ENCODE assay signal across 1 cellular context in the genomic region with DNA sequence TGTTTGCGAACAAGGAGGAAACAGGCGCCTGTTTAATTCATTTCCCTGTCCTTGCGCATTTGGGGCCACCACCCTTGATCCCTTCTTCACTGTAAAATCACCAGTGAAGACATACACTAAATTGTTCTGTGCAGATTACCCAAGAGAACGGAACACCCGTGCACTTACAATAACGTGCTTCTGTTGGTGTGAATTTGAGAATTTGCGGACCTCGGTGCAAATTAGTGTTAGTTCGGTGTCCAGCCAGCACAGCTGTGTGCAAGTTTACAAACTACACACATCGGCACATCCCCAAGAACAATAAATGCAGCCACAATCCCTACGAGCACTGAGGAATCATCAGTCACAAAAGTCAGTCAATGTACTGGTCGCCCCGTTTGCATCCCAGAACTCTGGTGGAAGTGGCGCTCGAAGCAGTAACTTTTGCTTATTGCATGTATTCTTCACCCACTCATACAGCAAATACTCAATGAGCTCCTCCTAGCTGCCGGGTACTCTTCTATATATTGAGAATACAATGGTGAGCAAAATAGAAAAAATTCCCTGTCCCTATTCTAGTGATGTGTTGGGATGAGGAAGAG.
TF ChIP-seq lines count a peak whose summit lies in the region.

No MANE protein-coding gene starts in this region.

TF ChIP-seq in K562, 482 proteins besides CTCF, POLR2A, EP300 and RAD21 (continued from another document and continues in another):
- TF ChIP-seq, protein P1, sequence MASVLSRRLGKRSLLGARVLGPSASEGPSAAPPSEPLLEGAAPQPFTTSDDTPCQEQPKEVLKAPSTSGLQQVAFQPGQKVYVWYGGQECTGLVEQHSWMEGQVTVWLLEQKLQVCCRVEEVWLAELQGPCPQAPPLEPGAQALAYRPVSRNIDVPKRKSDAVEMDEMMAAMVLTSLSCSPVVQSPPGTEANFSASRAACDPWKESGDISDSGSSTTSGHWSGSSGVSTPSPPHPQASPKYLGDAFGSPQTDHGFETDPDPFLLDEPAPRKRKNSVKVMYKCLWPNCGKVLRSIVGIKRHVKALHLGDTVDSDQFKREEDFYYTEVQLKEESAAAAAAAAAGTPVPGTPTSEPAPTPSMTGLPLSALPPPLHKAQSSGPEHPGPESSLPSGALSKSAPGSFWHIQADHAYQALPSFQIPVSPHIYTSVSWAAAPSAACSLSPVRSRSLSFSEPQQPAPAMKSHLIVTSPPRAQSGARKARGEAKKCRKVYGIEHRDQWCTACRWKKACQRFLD (CRISPR knock-in tag; IDR thresholded peaks at IDR 0.05): peak; percentile 30
- TF ChIP-seq ZNF830 (CRISPR knock-in tag; IDR thresholded peaks at IDR 0.05) (0 out of 2 replicates have a peak, but pooled peaks have one; percentile 26), FOXK1 (CRISPR knock-in tag; IDR thresholded peaks at IDR 0.05; ENCODE audit: borderline replicate concordance) (peak; percentile 90; the same call in 1 of the 2 replicates), PHF20 (IDR thresholded peaks at IDR 0.05; ENCODE audit: partially characterized antibody) (peak; percentile 20), ZBTB17 (CRISPR knock-in tag; IDR thresholded peaks at IDR 0.05) (no peak), HNRNPL (IDR thresholded peaks at IDR 0.05; ENCODE audit: low read depth, low read length) (no peak), NFE2 (IDR thresholded peaks at IDR 0.05; ENCODE audit: low read depth) (no peak), TBP (optimal IDR thresholded peaks at IDR 0.05; ENCODE audit: low read depth, low read length) (peak; percentile 22), EGR1 (conservative IDR thresholded peaks at IDR 0.05) (no peak), SAP30 (IDR thresholded peaks at IDR 0.05; ENCODE audit: borderline replicate concordance, insufficient read depth, low read depth, low read length, poor library complexity, severe bottlenecking) (peak; percentile 92), SOX6 (IDR thresholded peaks at IDR 0.05) (no peak), U2AF2 (optimal IDR thresholded peaks at IDR 0.05; ENCODE audit: low read depth, low read length) (no peak), SETDB1 (IDR thresholded peaks at IDR 0.05; ENCODE audit: low read length) (no peak), SMARCA4 (IDR thresholded peaks at IDR 0.05) (peak; percentile 30), U2AF1 (optimal IDR thresholded peaks at IDR 0.05; ENCODE audit: low read depth, low read length) (no peak), ZNF224 (CRISPR knock-in tag; IDR thresholded peaks at IDR 0.05) (0 out of 2 replicates have a peak, but pooled peaks have one; percentile 66), FOXM1 (IDR thresholded peaks at IDR 0.05; ENCODE audit: low read depth) (no peak), FOXM1 (CRISPR knock-in tag; IDR thresholded peaks at IDR 0.05; ENCODE audit: low read depth) (no peak), ZNF431 (CRISPR knock-in tag; IDR thresholded peaks at IDR 0.05) (0 out of 2 replicates have a peak, but pooled peaks have one; percentile 5), FOS (IDR thresholded peaks at IDR 0.05; ENCODE audit: extremely low read depth, insufficient read length) (no peak), ATF1 (CRISPR knock-in tag; IDR thresholded peaks at IDR 0.05) (no peak), ATF1 (tag; IDR thresholded peaks at IDR 0.05) (no peak), HNRNPLL (IDR thresholded peaks at IDR 0.05; ENCODE audit: low read depth, low read length, poor library complexity, severe bottlenecking) (peak; percentile 62), ZFPM2 (CRISPR knock-in tag; IDR thresholded peaks at IDR 0.05) (no peak)
- TF ChIP-seq, protein P2, sequence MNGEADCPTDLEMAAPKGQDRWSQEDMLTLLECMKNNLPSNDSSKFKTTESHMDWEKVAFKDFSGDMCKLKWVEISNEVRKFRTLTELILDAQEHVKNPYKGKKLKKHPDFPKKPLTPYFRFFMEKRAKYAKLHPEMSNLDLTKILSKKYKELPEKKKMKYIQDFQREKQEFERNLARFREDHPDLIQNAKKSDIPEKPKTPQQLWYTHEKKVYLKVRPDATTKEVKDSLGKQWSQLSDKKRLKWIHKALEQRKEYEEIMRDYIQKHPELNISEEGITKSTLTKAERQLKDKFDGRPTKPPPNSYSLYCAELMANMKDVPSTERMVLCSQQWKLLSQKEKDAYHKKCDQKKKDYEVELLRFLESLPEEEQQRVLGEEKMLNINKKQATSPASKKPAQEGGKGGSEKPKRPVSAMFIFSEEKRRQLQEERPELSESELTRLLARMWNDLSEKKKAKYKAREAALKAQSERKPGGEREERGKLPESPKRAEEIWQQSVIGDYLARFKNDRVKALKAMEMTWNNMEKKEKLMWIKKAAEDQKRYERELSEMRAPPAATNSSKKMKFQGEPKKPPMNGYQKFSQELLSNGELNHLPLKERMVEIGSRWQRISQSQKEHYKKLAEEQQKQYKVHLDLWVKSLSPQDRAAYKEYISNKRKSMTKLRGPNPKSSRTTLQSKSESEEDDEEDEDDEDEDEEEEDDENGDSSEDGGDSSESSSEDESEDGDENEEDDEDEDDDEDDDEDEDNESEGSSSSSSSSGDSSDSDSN (IDR thresholded peaks at IDR 0.05; ENCODE audit: borderline replicate concordance in 1 of 2, low read depth in 2 of 2, low read length in 2 of 2): 0 out of 4 replicates have a peak, but pooled peaks of 1 of the 2 experiments have one; percentile 28
- TF ChIP-seq, protein P3, sequence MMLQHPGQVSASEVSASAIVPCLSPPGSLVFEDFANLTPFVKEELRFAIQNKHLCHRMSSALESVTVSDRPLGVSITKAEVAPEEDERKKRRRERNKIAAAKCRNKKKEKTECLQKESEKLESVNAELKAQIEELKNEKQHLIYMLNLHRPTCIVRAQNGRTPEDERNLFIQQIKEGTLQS (IDR thresholded peaks at IDR 0.05): no peak
- TF ChIP-seq, protein P3 (CRISPR knock-in tag; conservative IDR thresholded peaks at IDR 0.05): peak; percentile 17
- TF ChIP-seq, protein P4, sequence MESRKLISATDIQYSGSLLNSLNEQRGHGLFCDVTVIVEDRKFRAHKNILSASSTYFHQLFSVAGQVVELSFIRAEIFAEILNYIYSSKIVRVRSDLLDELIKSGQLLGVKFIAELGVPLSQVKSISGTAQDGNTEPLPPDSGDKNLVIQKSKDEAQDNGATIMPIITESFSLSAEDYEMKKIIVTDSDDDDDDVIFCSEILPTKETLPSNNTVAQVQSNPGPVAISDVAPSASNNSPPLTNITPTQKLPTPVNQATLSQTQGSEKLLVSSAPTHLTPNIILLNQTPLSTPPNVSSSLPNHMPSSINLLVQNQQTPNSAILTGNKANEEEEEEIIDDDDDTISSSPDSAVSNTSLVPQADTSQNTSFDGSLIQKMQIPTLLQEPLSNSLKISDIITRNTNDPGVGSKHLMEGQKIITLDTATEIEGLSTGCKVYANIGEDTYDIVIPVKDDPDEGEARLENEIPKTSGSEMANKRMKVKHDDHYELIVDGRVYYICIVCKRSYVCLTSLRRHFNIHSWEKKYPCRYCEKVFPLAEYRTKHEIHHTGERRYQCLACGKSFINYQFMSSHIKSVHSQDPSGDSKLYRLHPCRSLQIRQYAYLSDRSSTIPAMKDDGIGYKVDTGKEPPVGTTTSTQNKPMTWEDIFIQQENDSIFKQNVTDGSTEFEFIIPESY (CRISPR knock-in tag; IDR thresholded peaks at IDR 0.05): 0 out of 2 replicates have a peak, but pooled peaks have one; percentile 37
- TF ChIP-seq, protein P5, sequence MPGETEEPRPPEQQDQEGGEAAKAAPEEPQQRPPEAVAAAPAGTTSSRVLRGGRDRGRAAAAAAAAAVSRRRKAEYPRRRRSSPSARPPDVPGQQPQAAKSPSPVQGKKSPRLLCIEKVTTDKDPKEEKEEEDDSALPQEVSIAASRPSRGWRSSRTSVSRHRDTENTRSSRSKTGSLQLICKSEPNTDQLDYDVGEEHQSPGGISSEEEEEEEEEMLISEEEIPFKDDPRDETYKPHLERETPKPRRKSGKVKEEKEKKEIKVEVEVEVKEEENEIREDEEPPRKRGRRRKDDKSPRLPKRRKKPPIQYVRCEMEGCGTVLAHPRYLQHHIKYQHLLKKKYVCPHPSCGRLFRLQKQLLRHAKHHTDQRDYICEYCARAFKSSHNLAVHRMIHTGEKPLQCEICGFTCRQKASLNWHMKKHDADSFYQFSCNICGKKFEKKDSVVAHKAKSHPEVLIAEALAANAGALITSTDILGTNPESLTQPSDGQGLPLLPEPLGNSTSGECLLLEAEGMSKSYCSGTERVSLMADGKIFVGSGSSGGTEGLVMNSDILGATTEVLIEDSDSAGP (CRISPR knock-in tag; IDR thresholded peaks at IDR 0.05): no peak; the same call in 1 of the 2 replicates
- TF ChIP-seq, protein P6, sequence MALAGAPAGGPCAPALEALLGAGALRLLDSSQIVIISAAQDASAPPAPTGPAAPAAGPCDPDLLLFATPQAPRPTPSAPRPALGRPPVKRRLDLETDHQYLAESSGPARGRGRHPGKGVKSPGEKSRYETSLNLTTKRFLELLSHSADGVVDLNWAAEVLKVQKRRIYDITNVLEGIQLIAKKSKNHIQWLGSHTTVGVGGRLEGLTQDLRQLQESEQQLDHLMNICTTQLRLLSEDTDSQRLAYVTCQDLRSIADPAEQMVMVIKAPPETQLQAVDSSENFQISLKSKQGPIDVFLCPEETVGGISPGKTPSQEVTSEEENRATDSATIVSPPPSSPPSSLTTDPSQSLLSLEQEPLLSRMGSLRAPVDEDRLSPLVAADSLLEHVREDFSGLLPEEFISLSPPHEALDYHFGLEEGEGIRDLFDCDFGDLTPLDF (CRISPR knock-in tag; IDR thresholded peaks at IDR 0.05): peak; percentile 64; the same call in 1 of the 2 replicates
- TF ChIP-seq, protein P7, sequence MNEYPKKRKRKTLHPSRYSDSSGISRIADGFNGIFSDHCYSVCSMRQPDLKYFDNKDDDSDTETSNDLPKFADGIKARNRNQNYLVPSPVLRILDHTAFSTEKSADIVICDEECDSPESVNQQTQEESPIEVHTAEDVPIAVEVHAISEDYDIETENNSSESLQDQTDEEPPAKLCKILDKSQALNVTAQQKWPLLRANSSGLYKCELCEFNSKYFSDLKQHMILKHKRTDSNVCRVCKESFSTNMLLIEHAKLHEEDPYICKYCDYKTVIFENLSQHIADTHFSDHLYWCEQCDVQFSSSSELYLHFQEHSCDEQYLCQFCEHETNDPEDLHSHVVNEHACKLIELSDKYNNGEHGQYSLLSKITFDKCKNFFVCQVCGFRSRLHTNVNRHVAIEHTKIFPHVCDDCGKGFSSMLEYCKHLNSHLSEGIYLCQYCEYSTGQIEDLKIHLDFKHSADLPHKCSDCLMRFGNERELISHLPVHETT (CRISPR knock-in tag; conservative IDR thresholded peaks at IDR 0.05 in 1 of 2, IDR thresholded peaks at IDR 0.05 in 1 of 2): peak in 1 of 2 experiments; percentile 4; a peak in 1 of 4 replicates
- TF ChIP-seq, protein P8, sequence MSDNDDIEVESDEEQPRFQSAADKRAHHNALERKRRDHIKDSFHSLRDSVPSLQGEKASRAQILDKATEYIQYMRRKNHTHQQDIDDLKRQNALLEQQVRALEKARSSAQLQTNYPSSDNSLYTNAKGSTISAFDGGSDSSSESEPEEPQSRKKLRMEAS (CRISPR knock-in tag; IDR thresholded peaks at IDR 0.05): no peak
- TF ChIP-seq, protein P9, sequence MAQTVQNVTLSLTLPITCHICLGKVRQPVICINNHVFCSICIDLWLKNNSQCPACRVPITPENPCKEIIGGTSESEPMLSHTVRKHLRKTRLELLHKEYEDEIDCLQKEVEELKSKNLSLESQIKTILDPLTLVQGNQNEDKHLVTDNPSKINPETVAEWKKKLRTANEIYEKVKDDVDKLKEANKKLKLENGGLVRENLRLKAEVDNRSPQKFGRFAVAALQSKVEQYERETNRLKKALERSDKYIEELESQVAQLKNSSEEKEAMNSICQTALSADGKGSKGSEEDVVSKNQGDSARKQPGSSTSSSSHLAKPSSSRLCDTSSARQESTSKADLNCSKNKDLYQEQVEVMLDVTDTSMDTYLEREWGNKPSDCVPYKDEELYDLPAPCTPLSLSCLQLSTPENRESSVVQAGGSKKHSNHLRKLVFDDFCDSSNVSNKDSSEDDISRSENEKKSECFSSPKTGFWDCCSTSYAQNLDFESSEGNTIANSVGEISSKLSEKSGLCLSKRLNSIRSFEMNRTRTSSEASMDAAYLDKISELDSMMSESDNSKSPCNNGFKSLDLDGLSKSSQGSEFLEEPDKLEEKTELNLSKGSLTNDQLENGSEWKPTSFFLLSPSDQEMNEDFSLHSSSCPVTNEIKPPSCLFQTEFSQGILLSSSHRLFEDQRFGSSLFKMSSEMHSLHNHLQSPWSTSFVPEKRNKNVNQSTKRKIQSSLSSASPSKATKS (CRISPR knock-in tag; IDR thresholded peaks at IDR 0.05): no peak
- TF ChIP-seq, protein P10, sequence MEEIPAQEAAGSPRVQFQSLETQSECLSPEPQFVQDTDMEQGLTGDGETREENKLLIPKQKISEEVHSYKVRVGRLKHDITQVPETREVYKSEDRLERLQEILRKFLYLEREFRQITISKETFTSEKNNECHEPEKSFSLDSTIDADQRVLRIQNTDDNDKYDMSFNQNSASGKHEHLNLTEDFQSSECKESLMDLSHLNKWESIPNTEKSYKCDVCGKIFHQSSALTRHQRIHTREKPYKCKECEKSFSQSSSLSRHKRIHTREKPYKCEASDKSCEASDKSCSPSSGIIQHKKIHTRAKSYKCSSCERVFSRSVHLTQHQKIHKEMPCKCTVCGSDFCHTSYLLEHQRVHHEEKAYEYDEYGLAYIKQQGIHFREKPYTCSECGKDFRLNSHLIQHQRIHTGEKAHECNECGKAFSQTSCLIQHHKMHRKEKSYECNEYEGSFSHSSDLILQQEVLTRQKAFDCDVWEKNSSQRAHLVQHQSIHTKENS (CRISPR knock-in tag; IDR thresholded peaks at IDR 0.05): no peak
- TF ChIP-seq, protein P11, sequence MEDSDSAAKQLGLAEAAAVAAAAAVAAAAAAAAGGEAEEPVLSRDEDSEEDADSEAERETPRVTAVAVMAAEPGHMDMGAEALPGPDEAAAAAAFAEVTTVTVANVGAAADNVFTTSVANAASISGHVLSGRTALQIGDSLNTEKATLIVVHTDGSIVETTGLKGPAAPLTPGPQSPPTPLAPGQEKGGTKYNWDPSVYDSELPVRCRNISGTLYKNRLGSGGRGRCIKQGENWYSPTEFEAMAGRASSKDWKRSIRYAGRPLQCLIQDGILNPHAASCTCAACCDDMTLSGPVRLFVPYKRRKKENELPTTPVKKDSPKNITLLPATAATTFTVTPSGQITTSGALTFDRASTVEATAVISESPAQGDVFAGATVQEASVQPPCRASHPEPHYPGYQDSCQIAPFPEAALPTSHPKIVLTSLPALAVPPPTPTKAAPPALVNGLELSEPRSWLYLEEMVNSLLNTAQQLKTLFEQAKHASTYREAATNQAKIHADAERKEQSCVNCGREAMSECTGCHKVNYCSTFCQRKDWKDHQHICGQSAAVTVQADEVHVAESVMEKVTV (CRISPR knock-in tag; IDR thresholded peaks at IDR 0.05): no peak
